Comparison of ENCODE assay signal across 1 cellular context in the genomic region with DNA sequence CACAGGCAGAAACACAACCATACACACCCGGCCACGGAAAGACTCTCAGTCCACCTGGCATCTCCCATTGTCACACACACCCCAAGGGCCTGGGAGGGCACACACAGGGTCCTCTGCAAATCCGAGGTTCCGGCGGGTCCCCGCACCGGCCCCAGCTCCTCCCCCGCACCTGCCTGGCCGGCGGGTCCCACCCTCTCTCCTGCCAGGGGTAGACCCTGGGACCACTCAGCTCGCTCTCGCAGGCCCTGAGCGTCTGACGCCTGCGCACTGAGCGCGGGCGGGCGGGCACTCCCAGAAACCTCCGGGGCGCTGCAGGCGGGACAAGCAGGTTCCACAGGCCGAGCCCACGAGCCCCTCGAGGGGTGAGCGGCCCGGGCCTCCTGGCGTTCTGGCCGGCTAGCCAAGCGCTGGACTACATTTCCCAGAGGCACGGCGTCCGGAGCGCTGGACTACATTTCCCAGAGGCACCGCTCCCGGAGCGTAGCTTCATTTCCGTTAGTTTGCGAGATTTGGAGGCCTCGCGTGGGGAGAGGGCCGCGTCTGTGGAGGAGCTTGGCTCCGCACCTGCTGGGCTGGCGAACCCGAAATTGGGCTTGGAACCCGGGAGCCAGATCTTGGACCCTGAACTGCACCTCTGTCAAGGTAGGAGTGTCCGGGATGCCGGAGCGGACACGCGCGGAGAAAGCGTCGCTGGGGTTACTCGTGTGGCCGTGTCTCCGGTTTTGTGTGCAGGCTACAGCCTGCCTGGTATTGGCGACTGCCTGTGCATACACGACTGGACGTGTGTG.
TF ChIP-seq lines count a peak whose summit lies in the region.

A gene (plus strand): TSS at position 505 of the 788 bp plus-strand sequence. CDS start 10,686 bp downstream, outside the sequence.

TF ChIP-seq in HepG2, 621 proteins besides CTCF, POLR2A, EP300 and RAD21 (continued from another document):
- TF ChIP-seq, protein P1, sequence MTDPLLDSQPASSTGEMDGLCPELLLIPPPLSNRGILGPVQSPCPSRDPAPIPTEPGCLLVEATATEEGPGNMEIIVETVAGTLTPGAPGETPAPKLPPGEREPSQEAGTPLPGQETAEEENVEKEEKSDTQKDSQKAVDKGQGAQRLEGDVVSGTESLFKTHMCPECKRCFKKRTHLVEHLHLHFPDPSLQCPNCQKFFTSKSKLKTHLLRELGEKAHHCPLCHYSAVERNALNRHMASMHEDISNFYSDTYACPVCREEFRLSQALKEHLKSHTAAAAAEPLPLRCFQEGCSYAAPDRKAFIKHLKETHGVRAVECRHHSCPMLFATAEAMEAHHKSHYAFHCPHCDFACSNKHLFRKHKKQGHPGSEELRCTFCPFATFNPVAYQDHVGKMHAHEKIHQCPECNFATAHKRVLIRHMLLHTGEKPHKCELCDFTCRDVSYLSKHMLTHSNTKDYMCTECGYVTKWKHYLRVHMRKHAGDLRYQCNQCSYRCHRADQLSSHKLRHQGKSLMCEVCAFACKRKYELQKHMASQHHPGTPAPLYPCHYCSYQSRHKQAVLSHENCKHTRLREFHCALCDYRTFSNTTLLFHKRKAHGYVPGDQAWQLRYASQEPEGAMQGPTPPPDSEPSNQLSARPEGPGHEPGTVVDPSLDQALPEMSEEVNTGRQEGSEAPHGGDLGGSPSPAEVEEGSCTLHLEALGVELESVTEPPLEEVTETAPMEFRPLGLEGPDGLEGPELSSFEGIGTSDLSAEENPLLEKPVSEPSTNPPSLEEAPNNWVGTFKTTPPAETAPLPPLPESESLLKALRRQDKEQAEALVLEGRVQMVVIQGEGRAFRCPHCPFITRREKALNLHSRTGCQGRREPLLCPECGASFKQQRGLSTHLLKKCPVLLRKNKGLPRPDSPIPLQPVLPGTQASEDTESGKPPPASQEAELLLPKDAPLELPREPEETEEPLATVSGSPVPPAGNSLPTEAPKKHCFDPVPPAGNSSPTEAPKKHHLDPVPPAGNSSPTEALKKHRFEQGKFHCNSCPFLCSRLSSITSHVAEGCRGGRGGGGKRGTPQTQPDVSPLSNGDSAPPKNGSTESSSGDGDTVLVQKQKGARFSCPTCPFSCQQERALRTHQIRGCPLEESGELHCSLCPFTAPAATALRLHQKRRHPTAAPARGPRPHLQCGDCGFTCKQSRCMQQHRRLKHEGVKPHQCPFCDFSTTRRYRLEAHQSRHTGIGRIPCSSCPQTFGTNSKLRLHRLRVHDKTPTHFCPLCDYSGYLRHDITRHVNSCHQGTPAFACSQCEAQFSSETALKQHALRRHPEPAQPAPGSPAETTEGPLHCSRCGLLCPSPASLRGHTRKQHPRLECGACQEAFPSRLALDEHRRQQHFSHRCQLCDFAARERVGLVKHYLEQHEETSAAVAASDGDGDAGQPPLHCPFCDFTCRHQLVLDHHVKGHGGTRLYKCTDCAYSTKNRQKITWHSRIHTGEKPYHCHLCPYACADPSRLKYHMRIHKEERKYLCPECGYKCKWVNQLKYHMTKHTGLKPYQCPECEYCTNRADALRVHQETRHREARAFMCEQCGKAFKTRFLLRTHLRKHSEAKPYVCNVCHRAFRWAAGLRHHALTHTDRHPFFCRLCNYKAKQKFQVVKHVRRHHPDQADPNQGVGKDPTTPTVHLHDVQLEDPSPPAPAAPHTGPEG (CRISPR knock-in tag; IDR thresholded peaks at IDR 0.05), result peak; percentile 75; the same call in 1 of the 2 replicates
- TF ChIP-seq, protein P2, sequence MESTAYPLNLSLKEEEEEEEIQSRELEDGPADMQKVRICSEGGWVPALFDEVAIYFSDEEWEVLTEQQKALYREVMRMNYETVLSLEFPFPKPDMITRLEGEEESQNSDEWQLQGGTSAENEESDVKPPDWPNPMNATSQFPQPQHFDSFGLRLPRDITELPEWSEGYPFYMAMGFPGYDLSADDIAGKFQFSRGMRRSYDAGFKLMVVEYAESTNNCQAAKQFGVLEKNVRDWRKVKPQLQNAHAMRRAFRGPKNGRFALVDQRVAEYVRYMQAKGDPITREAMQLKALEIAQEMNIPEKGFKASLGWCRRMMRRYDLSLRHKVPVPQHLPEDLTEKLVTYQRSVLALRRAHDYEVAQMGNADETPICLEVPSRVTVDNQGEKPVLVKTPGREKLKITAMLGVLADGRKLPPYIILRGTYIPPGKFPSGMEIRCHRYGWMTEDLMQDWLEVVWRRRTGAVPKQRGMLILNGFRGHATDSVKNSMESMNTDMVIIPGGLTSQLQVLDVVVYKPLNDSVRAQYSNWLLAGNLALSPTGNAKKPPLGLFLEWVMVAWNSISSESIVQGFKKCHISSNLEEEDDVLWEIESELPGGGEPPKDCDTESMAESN (CRISPR knock-in tag; conservative IDR thresholded peaks at IDR 0.05), result 0 out of 2 replicates have a peak, but pooled peaks have one; percentile 25
- TF ChIP-seq ZNF441 (CRISPR knock-in tag; IDR thresholded peaks at IDR 0.05; ENCODE audit: borderline replicate concordance) (peak; percentile 70; the same call in 1 of the 2 replicates), ATM (IDR thresholded peaks at IDR 0.05; ENCODE audit: borderline replicate concordance) (no peak), HOXA5 (CRISPR knock-in tag; IDR thresholded peaks at IDR 0.05) (peak; percentile 47; the same call in 1 of the 2 replicates), ZNF781 (CRISPR knock-in tag; IDR thresholded peaks at IDR 0.05; ENCODE audit: borderline replicate concordance, not compliant biosample characterization) (peak; percentile 77), KDM2A (CRISPR knock-in tag; IDR thresholded peaks at IDR 0.05; ENCODE audit: borderline replicate concordance, low read depth) (peak; percentile 91), ZNF737 (CRISPR knock-in tag; IDR thresholded peaks at IDR 0.05; ENCODE audit: borderline replicate concordance) (peak; percentile 74; the same call in 1 of the 2 replicates), ZNF224 (CRISPR knock-in tag; IDR thresholded peaks at IDR 0.05) (peak; percentile 74), PPARG (CRISPR knock-in tag; conservative IDR thresholded peaks at IDR 0.05) (no peak)
- TF ChIP-seq, protein P3, sequence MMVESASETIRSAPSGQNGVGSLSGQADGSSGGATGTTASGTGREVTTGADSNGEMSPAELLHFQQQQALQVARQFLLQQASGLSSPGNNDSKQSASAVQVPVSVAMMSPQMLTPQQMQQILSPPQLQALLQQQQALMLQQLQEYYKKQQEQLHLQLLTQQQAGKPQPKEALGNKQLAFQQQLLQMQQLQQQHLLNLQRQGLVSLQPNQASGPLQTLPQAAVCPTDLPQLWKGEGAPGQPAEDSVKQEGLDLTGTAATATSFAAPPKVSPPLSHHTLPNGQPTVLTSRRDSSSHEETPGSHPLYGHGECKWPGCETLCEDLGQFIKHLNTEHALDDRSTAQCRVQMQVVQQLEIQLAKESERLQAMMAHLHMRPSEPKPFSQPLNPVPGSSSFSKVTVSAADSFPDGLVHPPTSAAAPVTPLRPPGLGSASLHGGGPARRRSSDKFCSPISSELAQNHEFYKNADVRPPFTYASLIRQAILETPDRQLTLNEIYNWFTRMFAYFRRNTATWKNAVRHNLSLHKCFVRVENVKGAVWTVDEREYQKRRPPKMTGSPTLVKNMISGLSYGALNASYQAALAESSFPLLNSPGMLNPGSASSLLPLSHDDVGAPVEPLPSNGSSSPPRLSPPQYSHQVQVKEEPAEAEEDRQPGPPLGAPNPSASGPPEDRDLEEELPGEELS (CRISPR knock-in tag; IDR thresholded peaks at IDR 0.05), result no peak
TF ChIP-seq in HepG2: peak in this region for 274.
